ENCODE assay signal across 1 cellular context in genomic region chr17:41415833-41416335, GRCh38.
TF ChIP-seq lines count a peak whose summit lies in the region.

No MANE protein-coding gene starts in this region.

TF ChIP-seq in HepG2, 621 proteins besides CTCF, POLR2A, EP300 and RAD21 (continued from another document):
- TF ChIP-seq, protein P1, sequence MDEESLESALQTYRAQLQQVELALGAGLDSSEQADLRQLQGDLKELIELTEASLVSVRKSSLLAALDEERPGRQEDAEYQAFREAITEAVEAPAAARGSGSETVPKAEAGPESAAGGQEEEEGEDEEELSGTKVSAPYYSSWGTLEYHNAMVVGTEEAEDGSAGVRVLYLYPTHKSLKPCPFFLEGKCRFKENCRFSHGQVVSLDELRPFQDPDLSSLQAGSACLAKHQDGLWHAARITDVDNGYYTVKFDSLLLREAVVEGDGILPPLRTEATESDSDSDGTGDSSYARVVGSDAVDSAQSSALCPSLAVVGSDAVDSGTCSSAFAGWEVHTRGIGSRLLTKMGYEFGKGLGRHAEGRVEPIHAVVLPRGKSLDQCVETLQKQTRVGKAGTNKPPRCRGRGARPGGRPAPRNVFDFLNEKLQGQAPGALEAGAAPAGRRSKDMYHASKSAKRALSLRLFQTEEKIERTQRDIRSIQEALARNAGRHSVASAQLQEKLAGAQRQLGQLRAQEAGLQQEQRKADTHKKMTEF (CRISPR knock-in tag; IDR thresholded peaks at IDR 0.05) = peak; percentile 83
- TF ChIP-seq HDAC2 (CRISPR knock-in tag; IDR thresholded peaks at IDR 0.05) (peak; percentile 65; the same call in 1 of the 2 replicates), ERF (CRISPR knock-in tag; IDR thresholded peaks at IDR 0.05) (0 out of 2 replicates have a peak, but pooled peaks have one; percentile 50), HNRNPL (IDR thresholded peaks at IDR 0.05; ENCODE audit: low read depth, low read length) (no peak), ZKSCAN8 (CRISPR knock-in tag; IDR thresholded peaks at IDR 0.05; ENCODE audit: borderline replicate concordance) (peak; percentile 16; the same call in 1 of the 2 replicates), NR2F6 (IDR thresholded peaks at IDR 0.05) (peak; percentile 68), NR2F6 (CRISPR knock-in tag; IDR thresholded peaks at IDR 0.05) (peak; percentile 89), MTA1 (CRISPR knock-in tag; IDR thresholded peaks at IDR 0.05; ENCODE audit: borderline replicate concordance) (no peak), GATAD2A (CRISPR knock-in tag; IDR thresholded peaks at IDR 0.05) (peak; percentile 85), TBL1XR1 (IDR thresholded peaks at IDR 0.05; ENCODE audit: borderline replicate concordance, low read length, partially characterized antibody) (peak; percentile 52), AGO1 (IDR thresholded peaks at IDR 0.05; ENCODE audit: low read depth, low read length, poor library complexity, severe bottlenecking) (no peak), YEATS2 (CRISPR knock-in tag; IDR thresholded peaks at IDR 0.05; ENCODE audit: borderline replicate concordance) (peak; percentile 29; the same call in 1 of the 2 replicates), ELF3 (CRISPR knock-in tag; IDR thresholded peaks at IDR 0.05) (peak; percentile 84), ZNF639 (CRISPR knock-in tag; conservative IDR thresholded peaks at IDR 0.05) (0 out of 2 replicates have a peak, but pooled peaks have one; percentile 46), CSRNP1 (CRISPR knock-in tag; IDR thresholded peaks at IDR 0.05) (no peak), RORA (CRISPR knock-in tag; IDR thresholded peaks at IDR 0.05) (peak; percentile 90), POGZ (CRISPR knock-in tag; IDR thresholded peaks at IDR 0.05) (peak; percentile 77), NFYB (CRISPR knock-in tag; IDR thresholded peaks at IDR 0.05) (no peak), ZNF496 (CRISPR knock-in tag; IDR thresholded peaks at IDR 0.05; ENCODE audit: insufficient replicate concordance) (no peak), ZNF670 (CRISPR knock-in tag; IDR thresholded peaks at IDR 0.05; ENCODE audit: borderline replicate concordance) (0 out of 2 replicates have a peak, but pooled peaks have one; percentile 29), KDM3A (CRISPR knock-in tag; IDR thresholded peaks at IDR 0.05; ENCODE audit: low read depth) (0 out of 2 replicates have a peak, but pooled peaks have one; percentile 43), FOXJ3 (CRISPR knock-in tag; IDR thresholded peaks at IDR 0.05; ENCODE audit: borderline replicate concordance) (peak; percentile 47; the same call in 1 of the 2 replicates), ARHGAP35 (CRISPR knock-in tag; IDR thresholded peaks at IDR 0.05; ENCODE audit: borderline replicate concordance) (no peak)
- TF ChIP-seq, protein P2, sequence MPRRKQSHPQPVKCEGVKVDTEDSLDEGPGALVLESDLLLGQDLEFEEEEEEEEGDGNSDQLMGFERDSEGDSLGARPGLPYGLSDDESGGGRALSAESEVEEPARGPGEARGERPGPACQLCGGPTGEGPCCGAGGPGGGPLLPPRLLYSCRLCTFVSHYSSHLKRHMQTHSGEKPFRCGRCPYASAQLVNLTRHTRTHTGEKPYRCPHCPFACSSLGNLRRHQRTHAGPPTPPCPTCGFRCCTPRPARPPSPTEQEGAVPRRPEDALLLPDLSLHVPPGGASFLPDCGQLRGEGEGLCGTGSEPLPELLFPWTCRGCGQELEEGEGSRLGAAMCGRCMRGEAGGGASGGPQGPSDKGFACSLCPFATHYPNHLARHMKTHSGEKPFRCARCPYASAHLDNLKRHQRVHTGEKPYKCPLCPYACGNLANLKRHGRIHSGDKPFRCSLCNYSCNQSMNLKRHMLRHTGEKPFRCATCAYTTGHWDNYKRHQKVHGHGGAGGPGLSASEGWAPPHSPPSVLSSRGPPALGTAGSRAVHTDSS (CRISPR knock-in tag; conservative IDR thresholded peaks at IDR 0.05) = no peak
- TF ChIP-seq, protein P3, sequence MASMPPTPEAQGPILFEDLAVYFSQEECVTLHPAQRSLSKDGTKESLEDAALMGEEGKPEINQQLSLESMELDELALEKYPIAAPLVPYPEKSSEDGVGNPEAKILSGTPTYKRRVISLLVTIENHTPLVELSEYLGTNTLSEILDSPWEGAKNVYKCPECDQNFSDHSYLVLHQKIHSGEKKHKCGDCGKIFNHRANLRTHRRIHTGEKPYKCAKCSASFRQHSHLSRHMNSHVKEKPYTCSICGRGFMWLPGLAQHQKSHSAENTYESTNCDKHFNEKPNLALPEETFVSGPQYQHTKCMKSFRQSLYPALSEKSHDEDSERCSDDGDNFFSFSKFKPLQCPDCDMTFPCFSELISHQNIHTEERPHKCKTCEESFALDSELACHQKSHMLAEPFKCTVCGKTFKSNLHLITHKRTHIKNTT (CRISPR knock-in tag; IDR thresholded peaks at IDR 0.05) = no peak
- TF ChIP-seq, protein P4, sequence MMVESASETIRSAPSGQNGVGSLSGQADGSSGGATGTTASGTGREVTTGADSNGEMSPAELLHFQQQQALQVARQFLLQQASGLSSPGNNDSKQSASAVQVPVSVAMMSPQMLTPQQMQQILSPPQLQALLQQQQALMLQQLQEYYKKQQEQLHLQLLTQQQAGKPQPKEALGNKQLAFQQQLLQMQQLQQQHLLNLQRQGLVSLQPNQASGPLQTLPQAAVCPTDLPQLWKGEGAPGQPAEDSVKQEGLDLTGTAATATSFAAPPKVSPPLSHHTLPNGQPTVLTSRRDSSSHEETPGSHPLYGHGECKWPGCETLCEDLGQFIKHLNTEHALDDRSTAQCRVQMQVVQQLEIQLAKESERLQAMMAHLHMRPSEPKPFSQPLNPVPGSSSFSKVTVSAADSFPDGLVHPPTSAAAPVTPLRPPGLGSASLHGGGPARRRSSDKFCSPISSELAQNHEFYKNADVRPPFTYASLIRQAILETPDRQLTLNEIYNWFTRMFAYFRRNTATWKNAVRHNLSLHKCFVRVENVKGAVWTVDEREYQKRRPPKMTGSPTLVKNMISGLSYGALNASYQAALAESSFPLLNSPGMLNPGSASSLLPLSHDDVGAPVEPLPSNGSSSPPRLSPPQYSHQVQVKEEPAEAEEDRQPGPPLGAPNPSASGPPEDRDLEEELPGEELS (CRISPR knock-in tag; IDR thresholded peaks at IDR 0.05) = peak; percentile 35; the same call in 1 of the 2 replicates
- TF ChIP-seq, protein P5, sequence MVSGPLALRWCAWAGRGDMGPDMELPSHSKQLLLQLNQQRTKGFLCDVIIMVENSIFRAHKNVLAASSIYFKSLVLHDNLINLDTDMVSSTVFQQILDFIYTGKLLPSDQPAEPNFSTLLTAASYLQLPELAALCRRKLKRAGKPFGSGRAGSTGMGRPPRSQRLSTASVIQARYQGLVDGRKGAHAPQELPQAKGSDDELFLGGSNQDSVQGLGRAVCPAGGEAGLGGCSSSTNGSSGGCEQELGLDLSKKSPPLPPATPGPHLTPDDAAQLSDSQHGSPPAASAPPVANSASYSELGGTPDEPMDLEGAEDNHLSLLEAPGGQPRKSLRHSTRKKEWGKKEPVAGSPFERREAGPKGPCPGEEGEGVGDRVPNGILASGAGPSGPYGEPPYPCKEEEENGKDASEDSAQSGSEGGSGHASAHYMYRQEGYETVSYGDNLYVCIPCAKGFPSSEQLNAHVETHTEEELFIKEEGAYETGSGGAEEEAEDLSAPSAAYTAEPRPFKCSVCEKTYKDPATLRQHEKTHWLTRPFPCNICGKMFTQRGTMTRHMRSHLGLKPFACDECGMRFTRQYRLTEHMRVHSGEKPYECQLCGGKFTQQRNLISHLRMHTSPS (CRISPR knock-in tag; IDR thresholded peaks at IDR 0.05; ENCODE audit: low read depth) = no peak
- TF ChIP-seq, protein P6, sequence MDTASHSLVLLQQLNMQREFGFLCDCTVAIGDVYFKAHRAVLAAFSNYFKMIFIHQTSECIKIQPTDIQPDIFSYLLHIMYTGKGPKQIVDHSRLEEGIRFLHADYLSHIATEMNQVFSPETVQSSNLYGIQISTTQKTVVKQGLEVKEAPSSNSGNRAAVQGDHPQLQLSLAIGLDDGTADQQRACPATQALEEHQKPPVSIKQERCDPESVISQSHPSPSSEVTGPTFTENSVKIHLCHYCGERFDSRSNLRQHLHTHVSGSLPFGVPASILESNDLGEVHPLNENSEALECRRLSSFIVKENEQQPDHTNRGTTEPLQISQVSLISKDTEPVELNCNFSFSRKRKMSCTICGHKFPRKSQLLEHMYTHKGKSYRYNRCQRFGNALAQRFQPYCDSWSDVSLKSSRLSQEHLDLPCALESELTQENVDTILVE (CRISPR knock-in tag; IDR thresholded peaks at IDR 0.05) = peak; percentile 54; the same call in 1 of the 2 replicates
